In the genomic region with DNA sequence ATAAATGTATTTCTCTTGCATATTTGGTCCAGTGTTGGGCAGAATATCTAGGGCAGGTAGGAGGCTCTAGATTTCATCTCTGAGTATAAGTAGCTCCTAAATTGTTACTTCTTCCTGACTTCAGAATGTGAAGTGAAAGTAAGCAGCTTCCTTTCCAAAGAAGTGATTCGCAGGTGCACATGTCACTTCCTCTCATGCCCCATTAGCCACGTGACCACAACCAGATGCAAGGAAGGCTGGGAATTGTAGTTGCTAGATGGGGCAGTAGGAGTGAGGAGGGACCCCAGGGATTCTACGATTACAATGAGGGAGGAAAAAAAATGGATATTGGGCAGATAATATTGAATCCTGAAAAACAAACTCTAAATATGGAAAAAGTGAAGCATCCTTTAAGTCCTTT, we compare ENCODE assay signal across 9 cellular contexts.
DNase-seq lines count a peak whose midpoint lies in the region; ATAC-seq and TF ChIP-seq lines count a peak whose summit lies in the region.
"Had no signal": no experiment of that assay in that cellular context is flagged by ENCODE, and none has a peak within 500 bp of the region (broad histone marks: within the 10 kb centered on the region; RNA-seq: fewer than 3 reads in every experiment).

No MANE protein-coding gene starts in this region.

- no peak overlapping the region for H3K27ac Mint-ChIP-seq in H9
- H3K27ac Mint-ChIP-seq in activated T-helper 1 cell treated with anti-CD3 and anti-CD28 coated beads, Interleukin-12 subunit alpha, Interleukin-12 subunit beta, Interleukin-2, Interleukin-4 antibody, amounts not matched to agents 30 ng/mL and 10 ng/mL and 1 ng/mL, durations not matched to agents 14 hours and 24 hours and 36 hours = no peak overlapping the region

- H2BK12ac ChIP-seq in H9 (ENCODE audit: insufficient read length, low read depth, low read length) = no peak overlapping the region

- no peaks in the 10 kb centered on the region for H3K36me3 ChIP-seq in endocrine pancreas (ENCODE audit: control insufficient read depth, insufficient read depth, low read length)
- no peaks in the 10 kb centered on the region for H3K36me3 ChIP-seq in upper lobe of left lung
- H3K36me3 ChIP-seq: thoracic aorta had no signal

- H3K9me3 Mint-ChIP-seq in H9 = peaks cover 0 to 7% of the 10 kb centered on the region in 2 experiments; a peak in 2 of 5 replicates
- peaks cover 3% of the 10 kb centered on the region for H3K9me3 Mint-ChIP-seq in activated T-helper 1 cell treated with anti-CD3 and anti-CD28 coated beads, Interleukin-12 subunit alpha, Interleukin-12 subunit beta, Interleukin-2, Interleukin-4 antibody, amounts not matched to agents 30 ng/mL and 10 ng/mL and 1 ng/mL, durations not matched to agents 14 hours and 24 hours and 36 hours

- no peak overlapping the region for H3K4me3 Mint-ChIP-seq in H9
- no peak overlapping the region for H3K4me3 Mint-ChIP-seq in activated T-helper 1 cell treated with anti-CD3 and anti-CD28 coated beads, Interleukin-12 subunit alpha, Interleukin-12 subunit beta, Interleukin-2, Interleukin-4 antibody, amounts not matched to agents 30 ng/mL and 10 ng/mL and 1 ng/mL, durations not matched to agents 14 hours and 24 hours and 36 hours

- no peak overlapping the region for H2BK5ac ChIP-seq in H9 (ENCODE audit: insufficient read length, low read length)

- H4K5ac ChIP-seq in H9 (ENCODE audit: insufficient read length, low read depth, low read length) = no peak overlapping the region

- H3K23ac ChIP-seq in H9 (ENCODE audit: insufficient read length, low read depth, low read length) = no peak overlapping the region

- H3K36me3 Mint-ChIP-seq in H9 (ENCODE audit: insufficient read depth in 1 of 3, low read depth in 3 of 3) = no peaks in the 10 kb centered on the region; a peak in 1 of 7 replicates
- H3K36me3 Mint-ChIP-seq in activated T-helper 1 cell treated with anti-CD3 and anti-CD28 coated beads, Interleukin-12 subunit alpha, Interleukin-12 subunit beta, Interleukin-2, Interleukin-4 antibody, amounts not matched to agents 30 ng/mL and 10 ng/mL and 1 ng/mL, durations not matched to agents 14 hours and 24 hours and 36 hours (ENCODE audit: low read depth) = no peaks in the 10 kb centered on the region

- no peak overlapping the region for H3K27ac ChIP-seq in H9 (ENCODE audit: insufficient read length, low read depth, low read length)
- H3K27ac ChIP-seq in upper lobe of left lung = no peak overlapping the region
- H3K27ac ChIP-seq: thoracic aorta had no signal

- no peak overlapping the region for H2BK20ac ChIP-seq in H9 (ENCODE audit: low read depth, low read length, poor library complexity, severe bottlenecking)

- no peak overlapping the region for H3K14ac ChIP-seq in H9 (ENCODE audit: insufficient read depth, low read length)

- peaks cover 0 to 2% of the 10 kb centered on the region in 2 experiments; a peak in 1 of 4 replicates for H3K4me1 Mint-ChIP-seq in H9
- H3K4me1 Mint-ChIP-seq in activated T-helper 1 cell treated with anti-CD3 and anti-CD28 coated beads, Interleukin-12 subunit alpha, Interleukin-12 subunit beta, Interleukin-2, Interleukin-4 antibody, amounts not matched to agents 30 ng/mL and 10 ng/mL and 1 ng/mL, durations not matched to agents 14 hours and 24 hours and 36 hours (ENCODE audit: low read depth) = no peaks in the 10 kb centered on the region

- no peak overlapping the region for H4K8ac ChIP-seq in H9 (replicated peaks; ENCODE audit: insufficient read length, low read depth, low read length)

- no peak overlapping the region for H3K4me2 ChIP-seq in H9 (ENCODE audit: insufficient read depth, insufficient read length, low read length)

- TF ChIP-seq EP300 in upper lobe of left lung (IDR thresholded peaks at IDR 0.05) = no peak

- no peak overlapping the region for H4K91ac ChIP-seq in H9 (ENCODE audit: insufficient read length, low read depth, low read length)

- TF ChIP-seq POLR2A in upper lobe of left lung (IDR thresholded peaks at IDR 0.05) = no peak

- no peak overlapping the region for H2BK15ac ChIP-seq in H9 (ENCODE audit: low read depth, low read length)

- H2AK5ac ChIP-seq in H9 (ENCODE audit: insufficient read length, low read length) = no peak overlapping the region

- H4K20me1 ChIP-seq in H9 (ENCODE audit: control insufficient read depth, insufficient read depth, insufficient read length) = no peaks in the 10 kb centered on the region

- H2BK120ac ChIP-seq in H9 (ENCODE audit: low read depth, low read length, poor library complexity, severe bottlenecking) = no peak overlapping the region

- no CpG with 5 or more reads among the region's 3 CpGs for WGBS in H9 (ENCODE audit: extremely low coverage, insufficient read length, low lambda C conversion rate)
- 44 to 67% methylated on average over 3 of the region's 3 CpGs for WGBS in upper lobe of left lung, 2 donors

- no peaks in the 10 kb centered on the region for H3K79me1 ChIP-seq in H9 (ENCODE audit: insufficient read depth, low read depth, low read length, poor library complexity, severe bottlenecking)

- H3K9ac ChIP-seq in H9 (ENCODE audit: extremely low read depth, insufficient read length, low read length) = no peak overlapping the region
- no peak overlapping the region for H3K9ac ChIP-seq in endocrine pancreas (ENCODE audit: control insufficient read depth, insufficient read depth, low read length)

- peaks cover 5% of the 10 kb centered on the region for H3K27me3 Mint-ChIP-seq in H9 (ENCODE audit: low read depth)
- H3K27me3 Mint-ChIP-seq in activated T-helper 1 cell treated with anti-CD3 and anti-CD28 coated beads, Interleukin-12 subunit alpha, Interleukin-12 subunit beta, Interleukin-2, Interleukin-4 antibody, amounts not matched to agents 30 ng/mL and 10 ng/mL and 1 ng/mL, durations not matched to agents 14 hours and 24 hours and 36 hours (ENCODE audit: insufficient read depth) = no peaks in the 10 kb centered on the region

- no peak overlapping the region for H2AFZ ChIP-seq in H9 (ENCODE audit: low read length)

- no peak overlapping the region for H3K4ac ChIP-seq in H9 (ENCODE audit: low read depth, low read length)

- intact Hi-C loops in activated T-helper 1 cell treated with anti-CD3 and anti-CD28 coated beads, Interleukin-12 subunit alpha, Interleukin-12 subunit beta, Interleukin-2, Interleukin-4 antibody, amounts not matched to agents 30 ng/mL and 10 ng/mL and 1 ng/mL, durations not matched to agents 14 hours and 24 hours and 36 hours (cut with micrococcal nuclease) = no loop called here

- no peak overlapping the region for H3K18ac ChIP-seq in H9 (ENCODE audit: insufficient read length, low read depth, low read length)

- H3K4me1 ChIP-seq in H9 (ENCODE audit: insufficient read depth, low read length) (no peaks in the 10 kb centered on the region), endocrine pancreas (ENCODE audit: control insufficient read depth, insufficient read depth, low read length) (no peaks in the 10 kb centered on the region), upper lobe of left lung (no peaks in the 10 kb centered on the region)

- peak; percentile 2 for DNase-seq in G401 (ENCODE audit: low spot score)
- peak; percentile 69 for DNase-seq in H9
- peak; percentile 23 to 71 for DNase-seq in NOMO-1 (lab: John Stamatoyannopoulos, UW; ENCODE audit: unreplicated experiment in 2 of 2)
- DNase-seq in ureter (ENCODE audit: low spot score) = no peak
- DNase-seq in activated T-helper 1 cell treated with anti-CD3 and anti-CD28 coated beads, Interleukin-12 subunit alpha, Interleukin-12 subunit beta, Interleukin-2, Interleukin-4 antibody, amounts not matched to agents 30 ng/mL and 10 ng/mL and 1 ng/mL, durations not matched to agents 14 hours and 24 hours and 36 hours (ENCODE audit: low spot score) = no peak
- DNase-seq in upper lobe of left lung = no peak

- no peak overlapping the region for H3K56ac ChIP-seq in H9 (ENCODE audit: insufficient read length, low read depth, low read length)

- no peaks in the 10 kb centered on the region for H3K79me2 ChIP-seq in H9 (ENCODE audit: insufficient read depth, low read length)

- no peaks in the 10 kb centered on the region for H3K27me3 ChIP-seq in H9 (ENCODE audit: insufficient read depth, low read length)
- no peaks in the 10 kb centered on the region for H3K27me3 ChIP-seq in endocrine pancreas (ENCODE audit: control insufficient read depth, insufficient read depth, low read length)
- H3K27me3 ChIP-seq in upper lobe of left lung = no peaks in the 10 kb centered on the region

- H3K9me3 ChIP-seq in H9 (ENCODE audit: control insufficient read depth, low read depth, low read length) (no peaks in the 10 kb centered on the region), endocrine pancreas (ENCODE audit: control insufficient read depth, low read length) (no peaks in the 10 kb centered on the region), upper lobe of left lung (peaks cover 0 to 14% (median 6%) of the 10 kb centered on the region in 4 donors)

- H3K4me3 ChIP-seq in endocrine pancreas (ENCODE audit: control insufficient read depth, insufficient read depth, low read length) (peak overlapping the region; percentile 66), upper lobe of left lung (no peak overlapping the region)
- H3K4me3 ChIP-seq: thoracic aorta had no signal

- in situ Hi-C loops in G401 (cut with HindIII; ENCODE audit: low sequenced_read_pairs) = no loop called here

- no peaks in the 10 kb centered on the region for H3K23me2 ChIP-seq in H9 (ENCODE audit: insufficient read length, low read depth, low read length, poor library complexity, severe bottlenecking)

- no peak overlapping the region for H3T11ph ChIP-seq in H9 (ENCODE audit: low read length)

- no peak for ATAC-seq in HG02938 (IDR thresholded peaks at IDR 0.05; ENCODE audit: unreplicated experiment)
- no peak for ATAC-seq in upper lobe of left lung (ENCODE audit: low FRiP score in 2 of 2)

- TF ChIP-seq CTCF in H9 (conservative IDR thresholded peaks at IDR 0.05) (no peak), upper lobe of left lung (IDR thresholded peaks at IDR 0.05) (no peak)

Comparison
In these comparisons a context has a peak if more than half of its experiments do, and no peak if none do; other contexts are left out.
1. DNase-seq: peak in G401 (single experiment), H9 (single experiment) and NOMO-1 (2 of 2); none in ureter (single experiment), activated T-helper 1 cell treated with anti-CD3 and anti-CD28 coated beads, Interleukin-12 subunit alpha, Interleukin-12 subunit beta, Interleukin-2, Interleukin-4 antibody, amounts not matched to agents 30 ng/mL and 10 ng/mL and 1 ng/mL, durations not matched to agents 14 hours and 24 hours and 36 hours (single experiment) and upper lobe of left lung (0 of 2).